6 cellular contexts compared by ENCODE assay signal in the genomic region with DNA sequence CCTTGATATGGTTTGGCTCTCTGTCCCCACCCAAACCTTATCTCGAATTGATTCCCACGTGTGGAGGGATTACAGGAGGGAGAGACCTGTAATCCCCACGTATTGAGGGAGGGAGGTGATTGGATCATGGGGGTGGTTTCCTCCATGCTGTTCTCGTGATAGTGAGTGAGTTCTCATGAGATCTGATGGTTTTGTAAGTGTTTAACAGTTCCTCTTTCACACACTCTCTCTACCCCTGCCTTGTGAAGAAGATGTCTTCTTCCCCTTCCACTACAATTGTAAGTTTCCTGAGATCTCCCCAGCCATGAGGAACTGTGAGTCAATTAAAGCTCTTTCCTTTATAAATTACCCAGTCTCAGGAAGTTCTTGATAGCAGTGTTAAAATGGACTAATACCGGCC. TPM values are rescaled to one million over a fixed set of nuclear protein-coding genes. Genes with fewer than 3 reads are reported as not detected.
"Had no signal": no experiment of that assay in that cellular context is flagged by ENCODE, and none has a peak within 500 bp of the region (broad histone marks: within the 10 kb centered on the region; RNA-seq: fewer than 3 reads in every experiment).

No MANE protein-coding gene starts in this region.

RNA-seq across cellular contexts. Expression of a gene that starts 42.6 kb away (rescaled TPM):
- total RNA-seq: mesenteric fat pad; myocyte; naive thymus-derived CD4-positive, alpha-beta T cell; natural killer cell treated with Interleukin-12 subunit alpha and Interleukin-12 subunit beta and Interleukin-15 and Interleukin-18, amount 100 ng/mL, for 72 hours; pulmonary artery endothelial cell had no signal
- polyA plus RNA-seq: naive thymus-derived CD4-positive, alpha-beta T cell; smooth muscle cell had no signal
